In the genomic region with DNA sequence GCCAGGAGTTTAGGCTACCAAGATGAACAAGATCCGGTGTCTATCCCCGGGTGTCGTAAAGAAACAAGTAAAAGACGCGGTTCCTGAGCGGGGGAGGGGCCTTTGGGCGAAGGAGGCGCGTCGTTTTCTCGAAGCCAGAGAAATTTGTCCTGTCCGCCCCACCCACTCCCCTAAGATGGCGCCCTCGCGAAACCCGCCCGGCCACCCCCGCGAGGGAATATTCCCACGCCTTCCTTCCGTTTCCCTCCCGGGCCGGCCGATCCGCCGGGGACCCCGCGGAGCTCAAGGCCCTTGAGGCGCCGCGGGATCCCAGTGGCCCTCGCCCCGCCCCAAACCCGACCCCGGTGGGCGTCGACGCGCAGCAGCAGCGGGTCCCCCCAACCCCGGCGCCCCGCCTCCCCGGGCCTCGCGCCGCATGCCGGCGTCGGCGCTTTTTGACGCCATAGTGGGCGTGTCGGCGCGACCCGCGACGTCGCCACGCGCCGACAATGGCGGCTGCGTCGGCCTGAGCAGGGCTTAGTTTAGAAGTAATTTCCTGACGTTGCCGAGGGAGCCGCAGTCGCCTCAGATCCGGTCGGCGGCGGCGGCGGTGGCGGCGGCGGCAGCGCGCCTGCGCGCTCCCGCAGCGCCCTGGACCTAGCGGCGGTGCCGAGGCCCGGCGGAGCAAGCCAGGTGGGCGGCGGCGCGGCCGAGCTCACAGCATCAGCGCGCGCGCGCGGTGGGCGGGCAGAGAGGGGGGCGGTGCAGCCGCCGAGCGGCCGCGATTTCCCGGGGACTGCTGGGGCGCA, we compare ENCODE assay signal across 8 cellular contexts. TPM values are rescaled to one million over a fixed set of nuclear protein-coding genes. Genes with fewer than 3 reads are reported as not detected.
A peak's percentile ranks its signal among the peaks of the same experiment; 100 is the strongest.
DNase-seq lines count a peak whose midpoint lies in the region; ATAC-seq and TF ChIP-seq lines count a peak whose summit lies in the region.

No MANE protein-coding gene starts in this region.

- no peaks in the 10 kb centered on the region for H3K9me3 Mint-ChIP-seq in IgD-negative memory B cell

- peaks cover 3% of the 10 kb centered on the region for H3K36me3 Mint-ChIP-seq in IgD-negative memory B cell

- H3K27me3 ChIP-seq in mucosa of rectum (ENCODE audit: control insufficient read depth in 2 of 2, insufficient read depth in 2 of 2, low read length in 2 of 2), result peaks cover 0 to 4% of the 10 kb centered on the region in 2 donors

- TF ChIP-seq POLR2A in erythroblast (IDR thresholded peaks at IDR 0.05; ENCODE audit: low read length), result peak; percentile 28

- H3K36me3 ChIP-seq in mucosa of rectum (ENCODE audit: control insufficient read depth in 2 of 2, insufficient read depth in 2 of 2, low read length in 2 of 2), result peaks cover 6 to 7% of the 10 kb centered on the region in 2 donors

- peaks cover 0 to 4% of the 10 kb centered on the region in 2 donors for H3K4me1 ChIP-seq in mucosa of rectum (ENCODE audit: control insufficient read depth in 2 of 2, insufficient read depth in 2 of 2, low read length in 2 of 2)

- peak overlapping the region; percentile 95 to 96 (median 95) for H3K27ac Mint-ChIP-seq in IgD-negative memory B cell

- DNase-seq in DMS53 (lab: John Stamatoyannopoulos, UW) (peak; percentile 92), OCI-M2 (lab: John Stamatoyannopoulos, UW; ENCODE audit: unreplicated experiment) (peak; percentile 4), erythroblast (lab: John Stamatoyannopoulos, UW) (peak; percentile 91 to 92)
- DNase-seq in activated T-cell treated with anti-CD3 and anti-CD28 coated beads, Interleukin-2, amount 50 U/mL, for 1 hour, result peak; percentile 85
- DNase-seq in stimulated activated CD8-positive, alpha-beta memory T cell treated with anti-CD3 and anti-CD28 coated beads, Interleukin-4, amount 100 ng/mL, for 24 hours (ENCODE audit: low read depth), result peak; percentile 72

- peak overlapping the region; percentile 84 to 97 (median 94) for H3K4me3 Mint-ChIP-seq in IgD-negative memory B cell

- peaks cover 5 to 11% (median 6%) of the 10 kb centered on the region in 3 donors for H3K4me1 Mint-ChIP-seq in IgD-negative memory B cell

- H3K9ac ChIP-seq in mucosa of rectum (ENCODE audit: low read depth in 1 of 2, low read length in 2 of 2), result peak overlapping the region; percentile 66 to 86

- peak; percentile 77 for ATAC-seq in GM21619 (IDR thresholded peaks at IDR 0.05; ENCODE audit: unreplicated experiment)

- H3K27me3 Mint-ChIP-seq in IgD-negative memory B cell, result no peaks in the 10 kb centered on the region

- H3K27ac ChIP-seq in mucosa of rectum (ENCODE audit: low read depth in 2 of 2, low read length in 2 of 2), result peak overlapping the region; percentile 88 to 92

- no peaks in the 10 kb centered on the region for H3K9me3 ChIP-seq in mucosa of rectum (ENCODE audit: control insufficient read depth in 2 of 2, low read length in 2 of 2)

- peak overlapping the region; percentile 77 to 90 for H3K4me3 ChIP-seq in mucosa of rectum (ENCODE audit: low read length in 2 of 2)

RNA-seq across cellular contexts. Expression of gene HTATSF1, which starts 0.4 kb away (rescaled TPM):
- 53.8 TPM for polyA plus RNA-seq in IgD-negative memory B cell

RNA-seq across cellular contexts. Expression of gene BRS3, which starts 9.2 kb away (rescaled TPM):
- polyA plus RNA-seq in IgD-negative memory B cell, result not detected

RNA-seq across cellular contexts. Expression of gene VGLL1, which starts 35.1 kb away (rescaled TPM):
- not detected for polyA plus RNA-seq in IgD-negative memory B cell

Comparison
In these comparisons a context has a peak if more than half of its experiments do, and no peak if none do; other contexts are left out.
1. Peak in every context shown above with its lines: DNase-seq, ATAC-seq, H3K4me3 ChIP-seq and H3K27ac ChIP-seq.
2. DNase-seq: peak in every context shown above with its lines; median percentile 92 in DMS53; 92 in erythroblast; 85 in activated T-cell treated with anti-CD3 and anti-CD28 coated beads, Interleukin-2, amount 50 U/mL, for 1 hour; 72 in stimulated activated CD8-positive, alpha-beta memory T cell treated with anti-CD3 and anti-CD28 coated beads, Interleukin-4, amount 100 ng/mL, for 24 hours; 4 in OCI-M2.